In the genomic region with DNA sequence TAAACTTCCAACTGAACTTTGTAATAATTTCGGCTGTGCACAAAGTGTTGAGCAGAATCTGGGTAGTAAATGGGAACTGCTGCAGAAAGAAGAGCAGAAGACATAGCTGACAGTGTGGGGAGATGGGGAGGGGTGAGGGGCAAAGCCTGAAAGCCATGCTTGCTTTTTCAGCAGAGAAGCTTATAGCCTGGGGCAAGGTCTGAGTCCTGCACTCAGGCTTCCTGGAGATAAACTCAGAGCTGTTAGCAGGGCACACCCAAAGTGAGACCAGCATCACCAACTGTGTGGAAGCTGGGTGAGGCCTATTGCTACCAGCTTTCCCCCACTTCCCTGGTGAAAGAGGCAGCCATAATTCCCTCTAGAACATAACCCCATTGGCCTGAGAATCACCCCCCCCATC, we compare ENCODE assay signal across 1 cellular context.
TF ChIP-seq lines count a peak whose summit lies in the region.

No MANE protein-coding gene starts in this region.

TF ChIP-seq in GM23338, 12 proteins besides CTCF, POLR2A, EP300 and RAD21 (continued from another document):
- TF ChIP-seq, protein P1, sequence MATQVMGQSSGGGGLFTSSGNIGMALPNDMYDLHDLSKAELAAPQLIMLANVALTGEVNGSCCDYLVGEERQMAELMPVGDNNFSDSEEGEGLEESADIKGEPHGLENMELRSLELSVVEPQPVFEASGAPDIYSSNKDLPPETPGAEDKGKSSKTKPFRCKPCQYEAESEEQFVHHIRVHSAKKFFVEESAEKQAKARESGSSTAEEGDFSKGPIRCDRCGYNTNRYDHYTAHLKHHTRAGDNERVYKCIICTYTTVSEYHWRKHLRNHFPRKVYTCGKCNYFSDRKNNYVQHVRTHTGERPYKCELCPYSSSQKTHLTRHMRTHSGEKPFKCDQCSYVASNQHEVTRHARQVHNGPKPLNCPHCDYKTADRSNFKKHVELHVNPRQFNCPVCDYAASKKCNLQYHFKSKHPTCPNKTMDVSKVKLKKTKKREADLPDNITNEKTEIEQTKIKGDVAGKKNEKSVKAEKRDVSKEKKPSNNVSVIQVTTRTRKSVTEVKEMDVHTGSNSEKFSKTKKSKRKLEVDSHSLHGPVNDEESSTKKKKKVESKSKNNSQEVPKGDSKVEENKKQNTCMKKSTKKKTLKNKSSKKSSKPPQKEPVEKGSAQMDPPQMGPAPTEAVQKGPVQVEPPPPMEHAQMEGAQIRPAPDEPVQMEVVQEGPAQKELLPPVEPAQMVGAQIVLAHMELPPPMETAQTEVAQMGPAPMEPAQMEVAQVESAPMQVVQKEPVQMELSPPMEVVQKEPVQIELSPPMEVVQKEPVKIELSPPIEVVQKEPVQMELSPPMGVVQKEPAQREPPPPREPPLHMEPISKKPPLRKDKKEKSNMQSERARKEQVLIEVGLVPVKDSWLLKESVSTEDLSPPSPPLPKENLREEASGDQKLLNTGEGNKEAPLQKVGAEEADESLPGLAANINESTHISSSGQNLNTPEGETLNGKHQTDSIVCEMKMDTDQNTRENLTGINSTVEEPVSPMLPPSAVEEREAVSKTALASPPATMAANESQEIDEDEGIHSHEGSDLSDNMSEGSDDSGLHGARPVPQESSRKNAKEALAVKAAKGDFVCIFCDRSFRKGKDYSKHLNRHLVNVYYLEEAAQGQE (IDR thresholded peaks at IDR 0.05; ENCODE audit: unreplicated experiment) = no peak
- no peak for TF ChIP-seq ZNF331 (CRISPR knock-in tag; IDR thresholded peaks at IDR 0.05; ENCODE audit: low read depth)
- no peak for TF ChIP-seq NANOG (IDR thresholded peaks at IDR 0.05; ENCODE audit: borderline replicate concordance)
- TF ChIP-seq EZH2 (IDR thresholded peaks at IDR 0.05; ENCODE audit: low read depth, unreplicated experiment) = no peak
- no peak for TF ChIP-seq CREB1 (CRISPR knock-in tag; IDR thresholded peaks at IDR 0.05; ENCODE audit: low read depth)
- no peak for TF ChIP-seq EZH2phosphoT487 (IDR thresholded peaks at IDR 0.05; ENCODE audit: unreplicated experiment)
- no peak for TF ChIP-seq ZNF114 (CRISPR knock-in tag; IDR thresholded peaks at IDR 0.05)
- no peak for TF ChIP-seq POLR2AphosphoS5 (IDR thresholded peaks at IDR 0.05; ENCODE audit: low read depth)
- TF ChIP-seq, protein P2, sequence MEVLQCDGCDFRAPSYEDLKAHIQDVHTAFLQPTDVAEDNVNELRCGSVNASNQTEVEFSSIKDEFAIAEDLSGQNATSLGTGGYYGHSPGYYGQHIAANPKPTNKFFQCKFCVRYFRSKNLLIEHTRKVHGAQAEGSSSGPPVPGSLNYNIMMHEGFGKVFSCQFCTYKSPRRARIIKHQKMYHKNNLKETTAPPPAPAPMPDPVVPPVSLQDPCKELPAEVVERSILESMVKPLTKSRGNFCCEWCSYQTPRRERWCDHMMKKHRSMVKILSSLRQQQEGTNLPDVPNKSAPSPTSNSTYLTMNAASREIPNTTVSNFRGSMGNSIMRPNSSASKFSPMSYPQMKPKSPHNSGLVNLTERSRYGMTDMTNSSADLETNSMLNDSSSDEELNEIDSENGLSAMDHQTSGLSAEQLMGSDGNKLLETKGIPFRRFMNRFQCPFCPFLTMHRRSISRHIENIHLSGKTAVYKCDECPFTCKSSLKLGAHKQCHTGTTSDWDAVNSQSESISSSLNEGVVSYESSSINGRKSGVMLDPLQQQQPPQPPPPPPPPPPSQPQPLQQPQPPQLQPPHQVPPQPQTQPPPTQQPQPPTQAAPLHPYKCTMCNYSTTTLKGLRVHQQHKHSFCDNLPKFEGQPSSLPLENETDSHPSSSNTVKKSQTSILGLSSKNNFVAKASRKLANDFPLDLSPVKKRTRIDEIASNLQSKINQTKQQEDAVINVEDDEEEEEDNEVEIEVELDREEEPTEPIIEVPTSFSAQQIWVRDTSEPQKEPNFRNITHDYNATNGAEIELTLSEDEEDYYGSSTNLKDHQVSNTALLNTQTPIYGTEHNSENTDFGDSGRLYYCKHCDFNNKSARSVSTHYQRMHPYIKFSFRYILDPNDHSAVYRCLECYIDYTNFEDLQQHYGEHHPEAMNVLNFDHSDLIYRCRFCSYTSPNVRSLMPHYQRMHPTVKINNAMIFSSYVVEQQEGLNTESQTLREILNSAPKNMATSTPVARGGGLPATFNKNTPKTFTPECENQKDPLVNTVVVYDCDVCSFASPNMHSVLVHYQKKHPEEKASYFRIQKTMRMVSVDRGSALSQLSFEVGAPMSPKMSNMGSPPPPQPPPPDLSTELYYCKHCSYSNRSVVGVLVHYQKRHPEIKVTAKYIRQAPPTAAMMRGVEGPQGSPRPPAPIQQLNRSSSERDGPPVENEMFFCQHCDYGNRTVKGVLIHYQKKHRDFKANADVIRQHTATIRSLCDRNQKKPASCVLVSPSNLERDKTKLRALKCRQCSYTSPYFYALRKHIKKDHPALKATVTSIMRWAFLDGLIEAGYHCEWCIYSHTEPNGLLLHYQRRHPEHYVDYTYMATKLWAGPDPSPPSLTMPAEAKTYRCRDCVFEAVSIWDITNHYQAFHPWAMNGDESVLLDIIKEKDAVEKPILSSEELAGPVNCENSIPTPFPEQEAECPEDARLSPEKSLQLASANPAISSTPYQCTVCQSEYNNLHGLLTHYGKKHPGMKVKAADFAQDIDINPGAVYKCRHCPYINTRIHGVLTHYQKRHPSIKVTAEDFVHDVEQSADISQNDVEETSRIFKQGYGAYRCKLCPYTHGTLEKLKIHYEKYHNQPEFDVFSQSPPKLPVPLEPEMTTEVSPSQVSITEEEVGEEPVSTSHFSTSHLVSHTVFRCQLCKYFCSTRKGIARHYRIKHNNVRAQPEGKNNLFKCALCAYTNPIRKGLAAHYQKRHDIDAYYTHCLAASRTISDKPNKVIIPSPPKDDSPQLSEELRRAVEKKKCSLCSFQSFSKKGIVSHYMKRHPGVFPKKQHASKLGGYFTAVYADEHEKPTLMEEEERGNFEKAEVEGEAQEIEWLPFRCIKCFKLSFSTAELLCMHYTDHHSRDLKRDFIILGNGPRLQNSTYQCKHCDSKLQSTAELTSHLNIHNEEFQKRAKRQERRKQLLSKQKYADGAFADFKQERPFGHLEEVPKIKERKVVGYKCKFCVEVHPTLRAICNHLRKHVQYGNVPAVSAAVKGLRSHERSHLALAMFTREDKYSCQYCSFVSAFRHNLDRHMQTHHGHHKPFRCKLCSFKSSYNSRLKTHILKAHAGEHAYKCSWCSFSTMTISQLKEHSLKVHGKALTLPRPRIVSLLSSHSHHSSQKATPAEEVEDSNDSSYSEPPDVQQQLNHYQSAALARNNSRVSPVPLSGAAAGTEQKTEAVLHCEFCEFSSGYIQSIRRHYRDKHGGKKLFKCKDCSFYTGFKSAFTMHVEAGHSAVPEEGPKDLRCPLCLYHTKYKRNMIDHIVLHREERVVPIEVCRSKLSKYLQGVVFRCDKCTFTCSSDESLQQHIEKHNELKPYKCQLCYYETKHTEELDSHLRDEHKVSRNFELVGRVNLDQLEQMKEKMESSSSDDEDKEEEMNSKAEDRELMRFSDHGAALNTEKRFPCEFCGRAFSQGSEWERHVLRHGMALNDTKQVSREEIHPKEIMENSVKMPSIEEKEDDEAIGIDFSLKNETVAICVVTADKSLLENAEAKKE (CRISPR knock-in tag; IDR thresholded peaks at IDR 0.05) = no peak
- TF ChIP-seq, protein P3, sequence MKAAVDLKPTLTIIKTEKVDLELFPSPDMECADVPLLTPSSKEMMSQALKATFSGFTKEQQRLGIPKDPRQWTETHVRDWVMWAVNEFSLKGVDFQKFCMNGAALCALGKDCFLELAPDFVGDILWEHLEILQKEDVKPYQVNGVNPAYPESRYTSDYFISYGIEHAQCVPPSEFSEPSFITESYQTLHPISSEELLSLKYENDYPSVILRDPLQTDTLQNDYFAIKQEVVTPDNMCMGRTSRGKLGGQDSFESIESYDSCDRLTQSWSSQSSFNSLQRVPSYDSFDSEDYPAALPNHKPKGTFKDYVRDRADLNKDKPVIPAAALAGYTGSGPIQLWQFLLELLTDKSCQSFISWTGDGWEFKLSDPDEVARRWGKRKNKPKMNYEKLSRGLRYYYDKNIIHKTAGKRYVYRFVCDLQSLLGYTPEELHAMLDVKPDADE (IDR thresholded peaks at IDR 0.05) = no peak
TF ChIP-seq in GM23338: peak in this region for 0.
